In the genomic region with DNA sequence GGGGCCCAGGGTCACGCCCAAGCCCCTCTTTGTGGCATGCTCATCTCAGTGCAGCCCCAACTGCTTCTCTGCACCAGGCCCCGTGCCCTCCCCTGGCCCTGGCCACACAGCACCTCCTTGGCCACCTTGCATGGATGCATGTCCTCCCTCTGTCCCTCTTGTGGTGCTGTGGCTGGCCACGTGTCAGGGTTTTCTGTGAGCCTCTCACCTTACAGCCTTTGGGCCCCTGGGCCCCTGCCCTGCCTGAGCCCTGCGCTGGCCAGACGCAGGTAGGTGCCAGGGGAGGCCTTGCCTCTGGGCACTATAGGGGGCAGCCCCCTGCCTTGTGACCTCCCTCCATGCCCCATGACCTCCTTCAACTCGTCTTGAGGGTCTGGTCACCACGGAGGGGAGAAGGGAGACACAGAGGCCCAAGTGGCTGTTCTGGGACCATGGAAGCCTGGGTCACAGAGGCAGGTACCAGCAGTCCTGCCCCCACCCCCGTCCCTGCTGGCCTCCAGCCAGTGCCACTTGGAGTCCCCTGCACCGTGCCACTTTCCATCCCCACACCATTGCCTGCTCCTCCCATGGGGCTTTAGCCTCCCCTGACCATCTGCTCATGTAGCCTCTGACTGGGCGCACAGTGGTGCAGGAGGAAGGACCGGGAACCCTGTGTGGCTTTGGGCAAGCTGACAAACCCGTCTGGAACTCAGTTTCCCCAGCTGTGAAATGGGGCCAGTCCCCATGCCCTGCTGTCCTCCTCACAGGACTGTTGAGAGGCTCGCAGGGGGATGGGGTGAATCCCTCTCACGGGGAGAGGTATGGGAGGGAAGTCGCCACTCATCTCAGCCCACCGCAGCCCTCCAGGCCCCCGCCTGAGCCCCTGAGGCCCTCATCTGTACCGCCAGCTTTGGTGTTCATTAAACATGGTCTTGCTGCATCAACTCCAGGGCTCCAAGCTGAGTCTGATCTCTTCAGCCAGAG, we compare ENCODE assay signal across 18 cellular contexts. TPM values are rescaled to one million over a fixed set of nuclear protein-coding genes. Genes with fewer than 3 reads are reported as not detected.
A peak's percentile ranks its signal among the peaks of the same experiment; 100 is the strongest.
DNase-seq lines count a peak whose midpoint lies in the region; ATAC-seq, FAIRE-seq and TF ChIP-seq lines count a peak whose summit lies in the region.
"Had no signal": no experiment of that assay in that cellular context is flagged by ENCODE, and none has a peak within 500 bp of the region (broad histone marks: within the 10 kb centered on the region; RNA-seq: fewer than 3 reads in every experiment).

No MANE protein-coding gene starts in this region.

- no peak for DNase-seq in A549 (ENCODE audit: low read depth in 1 of 2, low spot score in 1 of 2)
- no peak for DNase-seq in dorsolateral prefrontal cortex
- DNase-seq in neuronal stem cell (ENCODE audit: low spot score), result no peak
- DNase-seq in activated T-cell treated with anti-CD3 and anti-CD28 coated beads, Interleukin-2, amount 50 U/mL, for 72 hours, result no peak
- DNase-seq in OCI-LY7 (ENCODE audit: low spot score), result no peak
- DNase-seq: NCI-H2029 treated with DMSO at 0.1 percent for 48 hours had no signal

- FAIRE-seq in A549 (lab: Jason Lieb, UNC), result no peak
- FAIRE-seq: GM19239 had no signal

- H3K27ac ChIP-seq in A549, result peak overlapping the region; percentile 28 to 65; a peak in 4 of 6 replicates
- H3K27ac ChIP-seq in HUES48 (ENCODE audit: low read depth, low read length), result peak overlapping the region; percentile 33
- peak overlapping the region in 58 of 59 donors; percentile 21 to 93 (median 82) for H3K27ac ChIP-seq in dorsolateral prefrontal cortex
- H3K27ac ChIP-seq in neuronal stem cell (replicated peaks; ENCODE audit: low read length), result peak overlapping the region; percentile 49
- H3K27ac ChIP-seq in OCI-LY7 (ENCODE audit: low read depth, low read length, poor library complexity, severe bottlenecking), result no peak overlapping the region
- H3K27ac ChIP-seq: colonic mucosa, tibial artery had no signal

- no peaks in the 10 kb centered on the region for H3K79me2 ChIP-seq in OCI-LY7 (ENCODE audit: insufficient read depth, low read depth, low read length)

- H2BK5ac ChIP-seq in neuronal stem cell (ENCODE audit: low read length), result peak overlapping the region; percentile 92

- peak overlapping the region; percentile 89 for H4K8ac ChIP-seq in neuronal stem cell (ENCODE audit: low read depth, low read length)

- H2BK12ac ChIP-seq in neuronal stem cell (ENCODE audit: low read length), result peak overlapping the region; percentile 75

- WGBS in A549 (ENCODE audit: missing lambda C conversion rate), result 84% methylated on average over 15 of the region's 18 CpGs
- WGBS in neuronal stem cell (ENCODE audit: extremely low coverage in 2 of 2, insufficient read length in 2 of 2, insufficient replicate concordance in 1 of 2), 2 donors, result no CpG with 5 or more reads among the region's 18 CpGs

- H3K9me2 ChIP-seq in OCI-LY7 (ENCODE audit: insufficient read depth, low read length), result no peaks in the 10 kb centered on the region

- peak overlapping the region; percentile 46 for H3K4me2 ChIP-seq in A549
- H3K4me2 ChIP-seq in neuronal stem cell (ENCODE audit: insufficient read depth, low read length, poor library complexity, severe bottlenecking), result no peak overlapping the region
- H3K4me2 ChIP-seq in OCI-LY7 (ENCODE audit: low read length), result no peak overlapping the region; the same call in 1 of the 2 replicates

- no peak for TF ChIP-seq EP300 in A549 (IDR thresholded peaks at IDR 0.05)

- POLR2A ChIA-PET in A549 (lab: Yijun Ruan, JAX), result interaction anchor here (0.6 to 1.1 kb wide), 5 partner anchors 10 to 538 kb away, joined by 3 to 4 read pairs (median 3); partner anchors contain the start of genes ECI1 and RPS2
- POLR2A ChIA-PET in OCI-LY7 (lab: Charles Lee), result interaction anchor here (1.0 kb wide), 1 partner anchor 32 kb away, joined by 3 read pairs; no protein-coding TSS in a partner anchor

- no TSS peak for BruUV-seq in OCI-LY7 (replicated peaks; lab: Mats Ljungman, UMichigan)

- H2BK15ac ChIP-seq in neuronal stem cell (ENCODE audit: low read length), result peak overlapping the region; percentile 81

- peak overlapping the region; percentile 22 for H4K91ac ChIP-seq in neuronal stem cell (ENCODE audit: low read depth, low read length, poor library complexity)

- H3K27ac Mint-ChIP-seq in activated T-cell treated with anti-CD3 and anti-CD28 coated beads, Interleukin-2, amount 50 U/mL, for 72 hours, result no peak overlapping the region
- H3K27ac Mint-ChIP-seq: activated CD4-positive, alpha-beta T cell treated with anti-CD3 and anti-CD28 coated beads for 36 hours; activated naive CD4-positive, alpha-beta T cell treated with anti-CD3 and anti-CD28 coated beads, Interleukin-2, amount 50 U/mL, for 72 hours had no signal

- no peaks in the 10 kb centered on the region for H3K4me1 Mint-ChIP-seq in activated T-cell treated with anti-CD3 and anti-CD28 coated beads, Interleukin-2, amount 50 U/mL, for 72 hours (ENCODE audit: low read depth)
- H3K4me1 Mint-ChIP-seq: activated CD4-positive, alpha-beta T cell treated with anti-CD3 and anti-CD28 coated beads for 36 hours had no signal

- peak overlapping the region; percentile 89 for H3K18ac ChIP-seq in neuronal stem cell (ENCODE audit: low read length)

- ATAC-seq in A549 (peak; percentile 19 to 25; a peak in 4 of 6 replicates), HG03354 (IDR thresholded peaks at IDR 0.05; ENCODE audit: poor library complexity, severe bottlenecking, unreplicated experiment) (no peak), GM18517 (IDR thresholded peaks at IDR 0.05; ENCODE audit: unreplicated experiment) (no peak)
- ATAC-seq in activated T-cell treated with anti-CD3 and anti-CD28 coated beads, Interleukin-2, amount 50 U/mL, for 72 hours (replicated peaks in 1 of 2), result no peak

- no peak overlapping the region for H3K4me3 Mint-ChIP-seq in activated T-cell treated with anti-CD3 and anti-CD28 coated beads, Interleukin-2, amount 50 U/mL, for 72 hours
- H3K4me3 Mint-ChIP-seq: activated CD4-positive, alpha-beta T cell treated with anti-CD3 and anti-CD28 coated beads for 36 hours had no signal

- peak overlapping the region; percentile 93 for H2AK5ac ChIP-seq in neuronal stem cell (ENCODE audit: low read depth, low read length)

- H3K9me3 ChIP-seq in A549, result no peaks in the 10 kb centered on the region
- no peaks in the 10 kb centered on the region for H3K9me3 ChIP-seq in HUES48 (ENCODE audit: control insufficient read depth, insufficient read depth, low read length)
- H3K9me3 ChIP-seq in neuronal stem cell (replicated peaks in 1 of 2; ENCODE audit: control insufficient read depth in 2 of 2, insufficient read depth in 1 of 2, low read depth in 1 of 2, low read length in 2 of 2), result peaks cover 0 to 4% of the 10 kb centered on the region in 2 donors
- H3K9me3 ChIP-seq in OCI-LY7 (ENCODE audit: low read length), result no peaks in the 10 kb centered on the region
- H3K9me3 ChIP-seq: colonic mucosa, tibial artery had no signal

- H4K20me1 ChIP-seq in OCI-LY7 (ENCODE audit: insufficient read depth, low read length), result no peaks in the 10 kb centered on the region

- H3K36me3 ChIP-seq in HUES48 (ENCODE audit: control insufficient read depth, insufficient read depth, low read length), result peaks cover 16% of the 10 kb centered on the region
- peaks cover 8 to 23% of the 10 kb centered on the region in 2 donors for H3K36me3 ChIP-seq in neuronal stem cell (replicated peaks in 1 of 2; ENCODE audit: control insufficient read depth in 2 of 2, insufficient read depth in 2 of 2, low read length in 2 of 2)
- peaks cover 27% of the 10 kb centered on the region for H3K36me3 ChIP-seq in OCI-LY7 (ENCODE audit: insufficient read depth, low read length)
- H3K36me3 ChIP-seq: colonic mucosa had no signal

- CTCF ChIA-PET in A549 (lab: Yijun Ruan, JAX) (interaction anchor here (0.6 to 6.4 kb wide), 47 partner anchors 11 to 350 kb away, joined by 3 to 98 read pairs (median 4); partner anchors contain the start of genes ABCA3, AMDHD2, ATP6V0C and CCNF), OCI-LY7 (lab: Charles Lee; ENCODE audit: unreplicated experiment) (no interaction called here)

- no peak for TF ChIP-seq RAD21 in A549 (conservative IDR thresholded peaks at IDR 0.05 in 1 of 2, IDR thresholded peaks at IDR 0.05 in 1 of 2)

- peaks cover 10% of the 10 kb centered on the region for H3K79me1 ChIP-seq in neuronal stem cell (ENCODE audit: low read depth, low read length)

- no peaks in the 10 kb centered on the region for H3K36me3 Mint-ChIP-seq in activated T-cell treated with anti-CD3 and anti-CD28 coated beads, Interleukin-2, amount 50 U/mL, for 72 hours (ENCODE audit: insufficient read depth in 2 of 2)
- H3K36me3 Mint-ChIP-seq: activated naive CD4-positive, alpha-beta T cell treated with anti-CD3 and anti-CD28 coated beads, Interleukin-2, amount 50 U/mL, for 72 hours had no signal

- TF ChIP-seq CTCF in A549 (IDR thresholded peaks at IDR 0.05), result no peak
- no peak for TF ChIP-seq CTCF in dorsolateral prefrontal cortex (IDR thresholded peaks at IDR 0.05 in 54 of 56, conservative IDR thresholded peaks at IDR 0.05 in 2 of 56; ENCODE audit: low read depth in 1 of 56, partially characterized antibody in 56 of 56)
- TF ChIP-seq CTCF in OCI-LY7 (conservative IDR thresholded peaks at IDR 0.05; ENCODE audit: low read length), result no peak

- H2AFZ ChIP-seq in neuronal stem cell (ENCODE audit: low read length) (peak overlapping the region; percentile 98), OCI-LY7 (ENCODE audit: low read length) (no peak overlapping the region)

- peak overlapping the region; percentile 96 for H3K14ac ChIP-seq in neuronal stem cell (ENCODE audit: low read length)

- H3K4me1 ChIP-seq in A549 (peaks cover 25% of the 10 kb centered on the region), HUES48 (ENCODE audit: control insufficient read depth, insufficient read depth, low read length) (peaks cover 8% of the 10 kb centered on the region), neuronal stem cell (ENCODE audit: control insufficient read depth in 2 of 2, insufficient read depth in 1 of 2, low read depth in 1 of 2, low read length in 2 of 2) (peaks cover 9% of the 10 kb centered on the region in 2 donors), OCI-LY7 (ENCODE audit: insufficient read depth, low read length, poor library complexity, severe bottlenecking) (peaks cover 18% of the 10 kb centered on the region)

- no peak for TF ChIP-seq POLR2A in A549 (IDR thresholded peaks at IDR 0.05; ENCODE audit: low read length)

- no peak overlapping the region for H3K23ac ChIP-seq in neuronal stem cell (ENCODE audit: low read depth, low read length, poor library complexity)

- H3K9ac ChIP-seq in HUES48 (ENCODE audit: low read depth, low read length) (no peak overlapping the region), neuronal stem cell (ENCODE audit: low read depth, low read length, poor library complexity) (peak overlapping the region; percentile 82)

- no peak overlapping the region for H3K4ac ChIP-seq in neuronal stem cell (ENCODE audit: low read length)

- H3K9me3 Mint-ChIP-seq in activated T-cell treated with anti-CD3 and anti-CD28 coated beads, Interleukin-2, amount 50 U/mL, for 72 hours, result no peaks in the 10 kb centered on the region
- H3K9me3 Mint-ChIP-seq: activated naive CD4-positive, alpha-beta T cell treated with anti-CD3 and anti-CD28 coated beads, Interleukin-2, amount 50 U/mL, for 72 hours had no signal

- no peaks in the 10 kb centered on the region for H3K27me3 Mint-ChIP-seq in activated T-cell treated with anti-CD3 and anti-CD28 coated beads, Interleukin-2, amount 50 U/mL, for 72 hours (ENCODE audit: low read depth)
- H3K27me3 Mint-ChIP-seq: activated CD4-positive, alpha-beta T cell treated with anti-CD3 and anti-CD28 coated beads for 36 hours had no signal

- H3K27me3 ChIP-seq in HUES48 (ENCODE audit: control insufficient read depth, insufficient read depth, low read length) (no peaks in the 10 kb centered on the region), dorsolateral prefrontal cortex (no peaks in the 10 kb centered on the region), neuronal stem cell (ENCODE audit: control insufficient read depth in 3 of 3, insufficient read depth in 3 of 3, low read depth in 1 of 3, low read length in 3 of 3) (no peaks in the 10 kb centered on the region)
- H3K27me3 ChIP-seq: colonic mucosa, tibial artery had no signal

- H3K4me3 ChIP-seq in A549 (no peak overlapping the region), HUES48 (ENCODE audit: low read depth, low read length) (peak overlapping the region; percentile 58; the same call in 1 of the 2 replicates), dorsolateral prefrontal cortex (peak overlapping the region in 44 of 59 donors; percentile 7 to 63 (median 44)), neuronal stem cell (ENCODE audit: low read length in 2 of 2) (no peak overlapping the region), OCI-LY7 (ENCODE audit: low read depth, low read length, poor library complexity, severe bottlenecking) (no peak overlapping the region)

- intact Hi-C loops in dorsolateral prefrontal cortex (cut with DNase I), result loop anchor here (1.0 to 10.0 kb wide), 4 partner anchors 40 to 497 kb away; partner anchors contain the start of genes ABCA3 (in 2 of the 2), CCNF (in 1 of the 2), TEDC2 (in 1 of the 2) and ZNF598 (in 1 of the 2)
- intact Hi-C loops in OCI-LY7 (cut with micrococcal nuclease; ENCODE audit: unreplicated experiment), result loop anchor here (1.0 to 2.0 kb wide), 2 partner anchors 27 to 72 kb away; partner anchors contain the start of gene TBC1D24

- peak overlapping the region; percentile 35 for H2BK120ac ChIP-seq in neuronal stem cell (ENCODE audit: low read depth, low read length)

RNA-seq across cellular contexts. Expression of gene ATP6V0C, which starts 11.5 kb away (rescaled TPM):
- polyA plus RNA-seq in A549 (2011; rRNA removed) (9.4 and 14.7 TPM in 2 replicates), A549 (2017; fragmentation: RNase III; extraction: RNeasy Plus Mini Kit Qiagen cat#74134 plus additional on column Dnase treatment) (152 to 153 TPM (median 153 TPM) in 3 replicates)
- polyA plus RNA-seq in A549 (2012; cell fraction: cytosol; rRNA removed), result 93.2 and 106 TPM in 2 replicates
- 111 and 115 TPM in 2 replicates for polyA plus RNA-seq in A549 (2012; cell fraction: nucleus; rRNA removed)
- polyA minus RNA-seq in A549 (2011; rRNA and poly(A)+ RNA removed), result 15.8 and 32.8 TPM in 2 replicates
- total RNA-seq in dorsolateral prefrontal cortex (100 to 1,000 TPM; 283 to 670 (median 496) TPM), OCI-LY7 (2022) (87.4 and 94.3 TPM in 2 replicates)
- polyA plus RNA-seq in neuronal stem cell (2013, experiment 1 of 2), result 244 TPM
- 240 TPM for polyA plus RNA-seq in neuronal stem cell (2013, experiment 2 of 2)
- 10 to 100 TPM; 94.2 to 94.8 TPM for total RNA-seq in activated T-cell treated with anti-CD3 and anti-CD28 coated beads, Interleukin-2, amount 50 U/mL, for 72 hours
- total RNA-seq in OCI-LY7 (2014; rRNA removed; shearing (Covaris generic)), result 15.0 and 16.4 TPM in 2 replicates

RNA-seq across cellular contexts. Expression of gene AMDHD2, which starts 18.0 kb away (rescaled TPM):
- 5.2 and 6.6 TPM in 2 replicates for polyA plus RNA-seq in A549 (2011; rRNA removed)
- 22.2 and 28.7 TPM in 2 replicates for polyA plus RNA-seq in A549 (2012; cell fraction: cytosol; rRNA removed)
- 173 and 198 TPM in 2 replicates for polyA plus RNA-seq in A549 (2012; cell fraction: nucleus; rRNA removed)
- polyA plus RNA-seq in A549 (2017; fragmentation: RNase III; extraction: RNeasy Plus Mini Kit Qiagen cat#74134 plus additional on column Dnase treatment), result 21.7 to 28.8 TPM (median 27.7 TPM) in 3 replicates
- polyA minus RNA-seq in A549 (2011; rRNA and poly(A)+ RNA removed), result 6.9 and 9.6 TPM in 2 replicates
- 10 to 100 TPM; 26.9 to 73.4 (median 42.9) TPM for total RNA-seq in dorsolateral prefrontal cortex
- 6.3 TPM for polyA plus RNA-seq in neuronal stem cell (2013, experiment 1 of 2)
- 6.9 TPM for polyA plus RNA-seq in neuronal stem cell (2013, experiment 2 of 2)
- total RNA-seq in activated T-cell treated with anti-CD3 and anti-CD28 coated beads, Interleukin-2, amount 50 U/mL, for 72 hours, result 10 to 100 TPM; 28.2 to 33.8 TPM
- 48.4 and 51.8 TPM in 2 replicates for total RNA-seq in OCI-LY7 (2014; rRNA removed; shearing (Covaris generic))
- 47.1 and 59.7 TPM in 2 replicates for total RNA-seq in OCI-LY7 (2022)

RNA-seq across cellular contexts. Expression of gene TBC1D24, which starts 27.3 kb away (rescaled TPM):
- polyA plus RNA-seq in A549 (2011; rRNA removed), result 4.0 and 4.2 TPM in 2 replicates
- 6.2 and 8.4 TPM in 2 replicates for polyA plus RNA-seq in A549 (2012; cell fraction: cytosol; rRNA removed)
- polyA plus RNA-seq in A549 (2012; cell fraction: nucleus; rRNA removed), result 19.7 and 29.5 TPM in 2 replicates
- 5.9 to 7.3 TPM (median 6.3 TPM) in 3 replicates for polyA plus RNA-seq in A549 (2017; fragmentation: RNase III; extraction: RNeasy Plus Mini Kit Qiagen cat#74134 plus additional on column Dnase treatment)
- polyA minus RNA-seq in A549 (2011; rRNA and poly(A)+ RNA removed), result 5.1 and 7.7 TPM in 2 replicates
- 10 to 100 TPM; 27.5 to 97.0 (median 62.6) TPM for total RNA-seq in dorsolateral prefrontal cortex
- 7.1 TPM for polyA plus RNA-seq in neuronal stem cell (2013, experiment 1 of 2)
- 7.2 TPM for polyA plus RNA-seq in neuronal stem cell (2013, experiment 2 of 2)
- total RNA-seq in activated T-cell treated with anti-CD3 and anti-CD28 coated beads, Interleukin-2, amount 50 U/mL, for 72 hours, result 10 to 100 TPM; 13.6 to 20.4 TPM
- total RNA-seq in OCI-LY7 (2014; rRNA removed; shearing (Covaris generic)), result 19.8 and 23.4 TPM in 2 replicates
- total RNA-seq in OCI-LY7 (2022), result 29.9 and 34.7 TPM in 2 replicates

RNA-seq across cellular contexts. Expression of gene CEMP1, which starts 29.0 kb away (rescaled TPM):
- polyA plus RNA-seq in A549 (2011; rRNA removed), result not detected in 2 replicates
- not detected in 2 replicates for polyA plus RNA-seq in A549 (2012; cell fraction: cytosol; rRNA removed)
- not detected in 2 replicates for polyA plus RNA-seq in A549 (2012; cell fraction: nucleus; rRNA removed)
- polyA plus RNA-seq in A549 (2017; fragmentation: RNase III; extraction: RNeasy Plus Mini Kit Qiagen cat#74134 plus additional on column Dnase treatment), result not detected in 3 replicates
- polyA minus RNA-seq in A549 (2011; rRNA and poly(A)+ RNA removed), result not detected in 2 replicates
- total RNA-seq in dorsolateral prefrontal cortex, result 1 to 10 TPM in 12 of 120 experiments, under 1 TPM in 39, not detected in 69; 0.32 to 1.7 (median 0.77) TPM
- not detected for polyA plus RNA-seq in neuronal stem cell (2013, experiment 1 of 2)
- 0.03 TPM for polyA plus RNA-seq in neuronal stem cell (2013, experiment 2 of 2)
- under 1 TPM in 1 of 2 donors, not detected in 1; 0.30 TPM for total RNA-seq in activated T-cell treated with anti-CD3 and anti-CD28 coated beads, Interleukin-2, amount 50 U/mL, for 72 hours
- total RNA-seq in OCI-LY7 (2014; rRNA removed; shearing (Covaris generic)), result 0.25 TPM in 1 of 2 replicates, not detected in the other
- 0.35 and 0.55 TPM in 2 replicates for total RNA-seq in OCI-LY7 (2022)
- total RNA-seq: activated CD4-positive, alpha-beta T cell treated with anti-CD3 and anti-CD28 coated beads for 36 hours; kidney epithelial cell; MCF 10A; T-helper 2 cell treated with Interferon-gamma antibody and Interleukin-4, amounts not matched to agents 100 ng/mL and 5 ng/mL, for 36 hours had no signal

RNA-seq across cellular contexts. Expression of gene NTN3, which starts 31.1 kb away (rescaled TPM):
- polyA plus RNA-seq in A549 (2011; rRNA removed) (not detected in 2 replicates), A549 (2017; fragmentation: RNase III; extraction: RNeasy Plus Mini Kit Qiagen cat#74134 plus additional on column Dnase treatment) (0.04 TPM in 1 of 3 replicates, not detected in the others)
- 0.01 TPM in 1 of 2 replicates, not detected in the other for polyA plus RNA-seq in A549 (2012; cell fraction: cytosol; rRNA removed)
- 0.04 and 0.19 TPM in 2 replicates for polyA plus RNA-seq in A549 (2012; cell fraction: nucleus; rRNA removed)
- not detected in 2 replicates for polyA minus RNA-seq in A549 (2011; rRNA and poly(A)+ RNA removed)
- total RNA-seq in dorsolateral prefrontal cortex (1 to 10 TPM in 106 of 120 experiments, under 1 TPM in 13, not detected in 1; 0.48 to 4.0 (median 1.6) TPM), OCI-LY7 (2022) (1.5 and 1.7 TPM in 2 replicates)
- 0.96 TPM for polyA plus RNA-seq in neuronal stem cell (2013, experiment 1 of 2)
- polyA plus RNA-seq in neuronal stem cell (2013, experiment 2 of 2), result 1.1 TPM
- total RNA-seq in activated T-cell treated with anti-CD3 and anti-CD28 coated beads, Interleukin-2, amount 50 U/mL, for 72 hours, result not detected
- 2.3 and 4.8 TPM in 2 replicates for total RNA-seq in OCI-LY7 (2014; rRNA removed; shearing (Covaris generic))
- total RNA-seq: activated CD4-positive, alpha-beta T cell treated with anti-CD3 and anti-CD28 coated beads for 36 hours; activated naive CD4-positive, alpha-beta T cell treated with anti-CD3 and anti-CD28 coated beads, Interleukin-2, amount 50 U/mL, for 72 hours; colonic mucosa; HT-29; MCF 10A; T-helper 2 cell treated with Interferon-gamma antibody and Interleukin-4, amounts not matched to agents 100 ng/mL and 5 ng/mL, for 36 hours had no signal

Comparison
In these comparisons a context has a peak if more than half of its experiments do, and no peak if none do; other contexts are left out.
1. ATAC-seq: peak in A549 (2 of 2); none in activated T-cell treated with anti-CD3 and anti-CD28 coated beads, Interleukin-2, amount 50 U/mL, for 72 hours (0 of 2), HG03354 (single experiment) and GM18517 (single experiment).
2. H3K4me3 ChIP-seq: peak in HUES48 (single experiment) and dorsolateral prefrontal cortex (44 of 59); none in A549 (single experiment), neuronal stem cell (0 of 2) and OCI-LY7 (single experiment).